ENCODE assay signal across 18 cellular contexts in the genomic region with DNA sequence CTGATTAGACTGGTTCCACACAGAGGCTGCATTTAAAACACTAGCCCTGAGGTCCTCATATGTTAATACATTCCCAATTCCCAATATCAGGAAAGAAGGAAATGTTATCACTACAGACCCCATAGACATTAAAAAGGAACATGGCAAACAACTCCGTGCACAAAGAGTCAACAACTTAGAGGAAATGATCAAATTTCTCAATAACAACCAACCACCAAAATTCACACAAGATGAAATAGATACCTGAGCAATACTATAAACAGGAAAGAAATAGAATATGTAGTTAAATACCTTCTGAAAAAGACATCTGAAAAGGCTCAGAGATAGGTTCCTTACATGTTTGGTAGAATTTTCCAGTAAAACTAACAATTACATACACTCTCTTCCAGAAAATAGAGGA. TPM values are rescaled to one million over a fixed set of nuclear protein-coding genes. Genes with fewer than 3 reads are reported as not detected.
A peak's percentile ranks its signal among the peaks of the same experiment; 100 is the strongest.
DNase-seq lines count a peak whose midpoint lies in the region; ATAC-seq, FAIRE-seq and TF ChIP-seq lines count a peak whose summit lies in the region.
"Had no signal": no experiment of that assay in that cellular context is flagged by ENCODE, and none has a peak within 500 bp of the region (broad histone marks: within the 10 kb centered on the region; RNA-seq: fewer than 3 reads in every experiment).

No MANE protein-coding gene starts in this region.

- peaks cover 85% of the 10 kb centered on the region for H3K36me3 Mint-ChIP-seq in activated CD4-positive, alpha-beta T cell treated with anti-CD3 and anti-CD28 coated beads, Interleukin-2, amount 10 ng/mL, durations not matched to agents 24 days and 14 days (ENCODE audit: low read depth)
- H3K36me3 Mint-ChIP-seq in IgD-negative memory B cell = peaks cover 5% of the 10 kb centered on the region
- H3K36me3 Mint-ChIP-seq in nephron (ENCODE audit: low read depth) = no peaks in the 10 kb centered on the region

- H3K9me3 ChIP-seq in GM12878 (replicated peaks; ENCODE audit: control insufficient read depth, insufficient read depth, low read length) (no peaks in the 10 kb centered on the region), thyroid gland (no peaks in the 10 kb centered on the region), prostate gland (no peaks in the 10 kb centered on the region)
- H3K9me3 ChIP-seq: BLaER1, esophagus muscularis mucosa had no signal

- TF ChIP-seq POLR2A in GM12878 (IDR thresholded peaks at IDR 0.05; ENCODE audit: low read depth, low read length) (no peak), thyroid gland (IDR thresholded peaks at IDR 0.05) (no peak), prostate gland (IDR thresholded peaks at IDR 0.05) (no peak)

- POLR2A ChIA-PET in GM12878 (lab: Charles Lee) = interaction anchor here (3.9 kb wide), 1 partner anchor 14 kb away, joined by 16 read pairs; no protein-coding TSS in a partner anchor

- peak overlapping the region; percentile 89 for H3K4me3 Mint-ChIP-seq in activated CD4-positive, alpha-beta T cell treated with anti-CD3 and anti-CD28 coated beads, Interleukin-2, amount 10 ng/mL, durations not matched to agents 24 days and 14 days
- H3K4me3 Mint-ChIP-seq in IgD-negative memory B cell (peak overlapping the region in 3 of 4 donors; percentile 34 to 76 (median 43)), nephron (no peak overlapping the region)
- H3K4me3 Mint-ChIP-seq: neural crest cell had no signal

- 0% methylated on average over 1 of the region's 1 CpG for WGBS in GM12878 (ENCODE audit: insufficient coverage, insufficient replicate concordance, low lambda C conversion rate, missing lambda C conversion rate)
- 53 to 76% methylated on average over 1 of the region's 1 CpG for WGBS in thyroid gland, 2 donors
- 36% methylated on average over 1 of the region's 1 CpG for WGBS in prostate gland

- CTCF ChIA-PET in GM12878 (lab: Yijun Ruan, JAX) = interaction anchor here (1.1 to 2.9 kb wide), 3 partner anchors 18 to 80 kb away, joined by 3 to 19 read pairs (median 8); no protein-coding TSS in a partner anchor

- no peak for TF ChIP-seq RAD21 in GM12878 (IDR thresholded peaks at IDR 0.05; ENCODE audit: insufficient read depth, low read depth, low read length)

- H3K9ac ChIP-seq in GM12878 (ENCODE audit: control insufficient read depth, insufficient read depth, low read length) = no peak overlapping the region
- H3K9ac ChIP-seq: BLaER1 had no signal

- BruUV-seq in GM12878 (replicated peaks; lab: Mats Ljungman, UMichigan) = no TSS peak

- no peak overlapping the region for H3K4me3 ChIP-seq in GM12878
- H3K4me3 ChIP-seq in thyroid gland (replicated peaks in 1 of 3) = no peak overlapping the region
- no peak overlapping the region for H3K4me3 ChIP-seq in prostate gland
- H3K4me3 ChIP-seq: BLaER1, esophagus muscularis mucosa had no signal

- DNase-seq in activated CD4-positive, alpha-beta T cell treated with anti-CD3 and anti-CD28 coated beads, Interleukin-2, amount 10 ng/mL, durations not matched to agents 24 days and 14 days = no peak
- DNase-seq in activated CD4-positive, alpha-beta T cell treated with anti-CD3 and anti-CD28 coated beads, Interleukin-2, amount 50 U/mL, for 1 hour = no peak
- DNase-seq in GM12878 (ENCODE audit: low read depth, low spot score) (no peak), thyroid gland (no peak), prostate gland (ENCODE audit: low spot score) (no peak)
- DNase-seq: DMS79; islet precursor cell; Kasumi-1; retina; stimulated activated naive CD4-positive, alpha-beta T cell treated with Interleukin-2 at 50 U/mL for 16 hours had no signal

- SMC1A ChIA-PET in GM12878 (lab: Charles Lee; ENCODE audit: uncharacterized antibody, unreplicated experiment) = interaction anchor here (0.8 to 5.2 kb wide), 3 partner anchors 59 to 81 kb away, joined by 3 to 22 read pairs (median 5); no protein-coding TSS in a partner anchor

- peak overlapping the region; percentile 96 for H3K27ac Mint-ChIP-seq in activated CD4-positive, alpha-beta T cell treated with anti-CD3 and anti-CD28 coated beads, Interleukin-2, amount 10 ng/mL, durations not matched to agents 24 days and 14 days
- H3K27ac Mint-ChIP-seq in IgD-negative memory B cell (peak overlapping the region in 1 of 3 donors; percentile 65), nephron (peak overlapping the region; percentile 4 to 96 (median 54))

- ATAC-seq in GM12878 (no peak), GM21515 (IDR thresholded peaks at IDR 0.05; ENCODE audit: unreplicated experiment) (no peak)

- peaks cover 85% of the 10 kb centered on the region for H3K4me1 Mint-ChIP-seq in activated CD4-positive, alpha-beta T cell treated with anti-CD3 and anti-CD28 coated beads, Interleukin-2, amount 10 ng/mL, durations not matched to agents 24 days and 14 days
- peaks cover 67 to 77% (median 69%) of the 10 kb centered on the region in 3 donors for H3K4me1 Mint-ChIP-seq in IgD-negative memory B cell
- H3K4me1 Mint-ChIP-seq in nephron = peaks cover under 1% of the 10 kb centered on the region

- no peak for FAIRE-seq in GM12878 (lab: Jason Lieb, UNC)
- FAIRE-seq: bronchial epithelial cell, RCC 7860 had no signal

- H3K79me2 ChIP-seq in GM12878 (ENCODE audit: control insufficient read depth, insufficient read depth, low read length) = peaks cover 81% of the 10 kb centered on the region

- RAD21 ChIA-PET in GM12878 (lab: Charles Lee; ENCODE audit: unreplicated experiment) = interaction anchor here (2.1 kb wide), 1 partner anchor 80 kb away, joined by 11 read pairs; no protein-coding TSS in a partner anchor

- H2AFZ ChIP-seq in GM12878 (ENCODE audit: control insufficient read depth, low read depth, low read length) = no peak overlapping the region

- H3K4me2 ChIP-seq in GM12878 (ENCODE audit: control insufficient read depth, insufficient read depth) = peak overlapping the region; percentile 57; the same call in 1 of the 2 replicates
- H3K4me2 ChIP-seq: BLaER1 had no signal

- no peak for TF ChIP-seq CTCF in GM12878 (IDR thresholded peaks at IDR 0.05 in 2 of 3, conservative IDR thresholded peaks at IDR 0.05 in 1 of 3; ENCODE audit: control insufficient read depth in 2 of 3, extremely low read depth in 1 of 3, insufficient read depth in 1 of 3, low read depth in 3 of 3, low read length in 3 of 3)
- no peak for TF ChIP-seq CTCF in nephron (IDR thresholded peaks at IDR 0.05; ENCODE audit: unreplicated experiment in 3 of 3)
- no peak for TF ChIP-seq CTCF in thyroid gland (IDR thresholded peaks at IDR 0.05)
- TF ChIP-seq CTCF in prostate gland (IDR thresholded peaks at IDR 0.05) = no peak

- in situ Hi-C loops in GM12878 (cut with MboI) = no loop called here

- no peaks in the 10 kb centered on the region for H4K20me1 ChIP-seq in GM12878 (ENCODE audit: control insufficient read depth, insufficient read depth)

- H3K9me3 Mint-ChIP-seq in activated CD4-positive, alpha-beta T cell treated with anti-CD3 and anti-CD28 coated beads, Interleukin-2, amount 10 ng/mL, durations not matched to agents 24 days and 14 days = peaks cover under 1% of the 10 kb centered on the region
- H3K9me3 Mint-ChIP-seq in IgD-negative memory B cell (no peaks in the 10 kb centered on the region), nephron (no peaks in the 10 kb centered on the region)
- H3K9me3 Mint-ChIP-seq: neural crest cell had no signal

- H3K27me3 Mint-ChIP-seq in activated CD4-positive, alpha-beta T cell treated with anti-CD3 and anti-CD28 coated beads, Interleukin-2, amount 10 ng/mL, durations not matched to agents 24 days and 14 days = no peaks in the 10 kb centered on the region
- H3K27me3 Mint-ChIP-seq in IgD-negative memory B cell = no peaks in the 10 kb centered on the region
- peaks cover 4% of the 10 kb centered on the region for H3K27me3 Mint-ChIP-seq in nephron (ENCODE audit: low read depth)

- H3K36me3 ChIP-seq in GM12878 (ENCODE audit: control insufficient read depth in 2 of 2, insufficient read depth in 2 of 2, low read length in 1 of 2) (peaks cover 8 to 12% of the 10 kb centered on the region in 2 experiments; a peak in 3 of 4 replicates), thyroid gland (no peaks in the 10 kb centered on the region), prostate gland (no peaks in the 10 kb centered on the region)
- H3K36me3 ChIP-seq: esophagus muscularis mucosa had no signal

- TF ChIP-seq EP300 in GM12878 (IDR thresholded peaks at IDR 0.05; ENCODE audit: borderline replicate concordance in 1 of 2, control insufficient read depth in 1 of 2, low read depth in 2 of 2, low read length in 2 of 2) = no peak

- H3K27me3 ChIP-seq in GM12878 (replicated peaks in 1 of 2; ENCODE audit: control insufficient read depth in 2 of 2, insufficient read depth in 2 of 2, low read length in 1 of 2) = no peaks in the 10 kb centered on the region
- no peaks in the 10 kb centered on the region for H3K27me3 ChIP-seq in thyroid gland
- H3K27me3 ChIP-seq in prostate gland (replicated peaks; ENCODE audit: insufficient read depth) = no peaks in the 10 kb centered on the region
- H3K27me3 ChIP-seq: BLaER1, esophagus muscularis mucosa had no signal

- peak overlapping the region; percentile 71 for H3K27ac ChIP-seq in GM12878 (ENCODE audit: control insufficient read depth, insufficient read depth)
- no peak overlapping the region for H3K27ac ChIP-seq in thyroid gland
- no peak overlapping the region for H3K27ac ChIP-seq in prostate gland
- H3K27ac ChIP-seq: BLaER1, esophagus muscularis mucosa had no signal

- intact Hi-C loops in activated CD4-positive, alpha-beta T cell treated with anti-CD3 and anti-CD28 coated beads, Interleukin-2, amount 10 ng/mL, durations not matched to agents 24 days and 14 days (cut with micrococcal nuclease) = loop anchor here (10.0 kb wide), 1 partner anchor 154 kb away; a partner anchor contains a TSS
- intact Hi-C loops in GM12878 (cut with micrococcal nuclease; ENCODE audit: unreplicated experiment) (no loop called here), thyroid gland (cut with DNase I) (no loop called here), prostate gland (cut with DNase I) (no loop called here)

- H3K4me1 ChIP-seq in GM12878 (ENCODE audit: control insufficient read depth, insufficient read depth, low read length) (peaks cover 70% of the 10 kb centered on the region), thyroid gland (peaks cover 0 to 5% of the 10 kb centered on the region in 2 donors), prostate gland (replicated peaks) (no peaks in the 10 kb centered on the region)

RNA-seq across cellular contexts. Expression of a gene that starts 28.9 kb away (rescaled TPM):
- total RNA-seq in activated CD4-positive, alpha-beta T cell treated with anti-CD3 and anti-CD28 coated beads, Interleukin-2, amount 10 ng/mL, durations not matched to agents 24 days and 14 days = 368 and 370 TPM in 2 replicates
- polyA plus RNA-seq in IgD-negative memory B cell (35.3 TPM), GM12878 (2011; rRNA removed) (24.7 and 30.8 TPM in 2 replicates), GM12878 (2014; fragmentation: Illumina TruSeq; extraction: Trizol) (31.9 and 57.1 TPM in 2 replicates), GM12878 (2014; fragmentation: Nextera tagmentation; extraction: Ambion mirVana) (10 to 100 TPM; 15.1 to 22.7 TPM), GM12878 (2014; rRNA removed) (55.0 and 64.8 TPM in 2 replicates), GM12878 (2016; fragmentation: Nextera tagmentation; extraction: Ambion mirVana) (10 to 100 TPM; 35.1 to 44.1 TPM)
- total RNA-seq in GM12878 (2013; cell fraction: nucleolus; rRNA removed) = 179 and 180 TPM in 2 replicates
- total RNA-seq in GM12878 (2014; rRNA removed) (42.2 and 49.8 TPM in 2 replicates), GM12878 (2014; rRNA removed; fragmentation: Illumina TruSeq; extraction: Trizol) (34.9 and 40.6 TPM in 2 replicates), GM12878 (2021) (120 and 136 TPM in 2 replicates), thyroid gland (10 to 100 TPM; 19.9 to 29.6 (median 28.9) TPM), prostate gland (10 to 100 TPM; 17.1 to 52.7 TPM)
- polyA plus RNA-seq in GM12878 (2011; ENCODE audit: low read depth) = 38.6 TPM
- polyA plus RNA-seq in GM12878 (2011; cell fraction: cytosol; rRNA removed) = 36.3 and 42.2 TPM in 2 replicates
- 273 and 286 TPM in 2 replicates for polyA plus RNA-seq in GM12878 (2011; cell fraction: nucleus; rRNA removed)
- polyA plus RNA-seq in GM12878 (2012) = 68.5 and 75.6 TPM in 2 replicates
- polyA minus RNA-seq in GM12878 (2011; rRNA and poly(A)+ RNA removed) = 35.0 and 57.4 TPM in 2 replicates
- 40.2 and 46.0 TPM in 2 replicates for polyA minus RNA-seq in GM12878 (2011; cell fraction: cytosol; rRNA and poly(A)+ RNA removed)
- polyA minus RNA-seq in GM12878 (2011; cell fraction: nucleus; rRNA and poly(A)+ RNA removed) = 77.4 and 123 TPM in 2 replicates

Comparison
In these comparisons a context has a peak if more than half of its experiments do, and no peak if none do; other contexts are left out.
1. H3K4me3 Mint-ChIP-seq: peak in activated CD4-positive, alpha-beta T cell treated with anti-CD3 and anti-CD28 coated beads, Interleukin-2, amount 10 ng/mL, durations not matched to agents 24 days and 14 days (single experiment) and IgD-negative memory B cell (3 of 4); none in nephron (0 of 3).